10 cellular contexts compared by ENCODE assay signal in the genomic region with DNA sequence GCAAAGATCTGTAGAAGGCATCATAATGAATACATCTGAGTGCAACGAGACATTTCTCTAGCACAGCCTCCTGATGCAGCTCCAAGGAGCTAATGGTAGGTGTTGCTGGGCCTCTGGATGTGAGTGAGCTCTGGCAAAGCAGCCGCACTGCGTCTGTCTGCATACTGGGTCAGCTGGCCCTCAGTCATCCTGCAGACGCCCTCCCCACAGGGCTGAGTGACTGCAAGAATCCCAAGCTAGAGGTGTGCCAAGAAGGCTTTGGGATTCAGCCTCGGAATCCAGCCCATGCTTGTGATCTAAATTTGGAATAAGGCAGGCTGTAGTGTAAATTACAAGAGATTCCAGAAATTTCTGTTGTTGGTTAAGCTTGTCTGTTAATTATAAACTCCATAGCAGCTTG. TPM values are rescaled to one million over a fixed set of nuclear protein-coding genes. Genes with fewer than 3 reads are reported as not detected.
A peak's percentile ranks its signal among the peaks of the same experiment; 100 is the strongest.
DNase-seq lines count a peak whose midpoint lies in the region; ATAC-seq and TF ChIP-seq lines count a peak whose summit lies in the region.
"Had no signal": no experiment of that assay in that cellular context is flagged by ENCODE, and none has a peak within 500 bp of the region (broad histone marks: within the 10 kb centered on the region; RNA-seq: fewer than 3 reads in every experiment).

No MANE protein-coding gene starts in this region.

- peak; percentile 10; the same call in 1 of the 3 replicates for ATAC-seq in SK-N-SH treated with all-trans-retinoic acid at 6 μM for 48 hours
- no peak for ATAC-seq in lung (ENCODE audit: insufficient read depth, low FRiP score)

- no peak for TF ChIP-seq EP300 in SK-N-SH (IDR thresholded peaks at IDR 0.05; ENCODE audit: borderline replicate concordance in 1 of 2, low read depth in 1 of 2, low read length in 1 of 2)
- TF ChIP-seq EP300 in suprapubic skin (IDR thresholded peaks at IDR 0.05): no peak

- no peak overlapping the region for H3K4me2 ChIP-seq in SK-N-SH

- no peaks in the 10 kb centered on the region for H3K9me2 ChIP-seq in SK-N-SH

- 83% methylated on average over 5 of the region's 5 CpGs for WGBS in SK-N-SH (ENCODE audit: low lambda C conversion rate)
- WGBS in lung, 2 donors: 62 to 89% methylated on average over 5 of the region's 5 CpGs
- 37% methylated on average over 5 of the region's 5 CpGs for WGBS in suprapubic skin

- CTCF ChIA-PET in SK-N-SH (lab: Yijun Ruan, JAX): no interaction called here

- no peak overlapping the region for H2AFZ ChIP-seq in SK-N-SH (ENCODE audit: low read depth)

- TF ChIP-seq CTCF in SK-N-SH (IDR thresholded peaks at IDR 0.05): no peak
- no peak for TF ChIP-seq CTCF in dorsolateral prefrontal cortex (IDR thresholded peaks at IDR 0.05 in 54 of 56, conservative IDR thresholded peaks at IDR 0.05 in 2 of 56; ENCODE audit: low read depth in 1 of 56, partially characterized antibody in 56 of 56)
- TF ChIP-seq CTCF in lung (IDR thresholded peaks at IDR 0.05; ENCODE audit: control extremely low read depth, extremely low read depth): no peak
- TF ChIP-seq CTCF in suprapubic skin (IDR thresholded peaks at IDR 0.05): no peak

- H3K27me3 ChIP-seq in SK-N-SH (ENCODE audit: insufficient read depth) (no peaks in the 10 kb centered on the region), dorsolateral prefrontal cortex (no peaks in the 10 kb centered on the region), lung (ENCODE audit: control insufficient read depth, insufficient read depth) (no peaks in the 10 kb centered on the region), suprapubic skin (no peaks in the 10 kb centered on the region)

- H3K4me3 ChIP-seq in SK-N-SH (ENCODE audit: low read depth in 2 of 2, low read length in 1 of 2) (no peak overlapping the region), dorsolateral prefrontal cortex (no peak overlapping the region), lung (no peak overlapping the region), suprapubic skin (no peak overlapping the region)

- TF ChIP-seq POLR2A in suprapubic skin (IDR thresholded peaks at IDR 0.05): no peak

- H3K4me1 ChIP-seq in SK-N-SH (ENCODE audit: control insufficient read depth in 1 of 2, insufficient read depth in 2 of 2, low read depth in 1 of 2, low read length in 1 of 2) (peaks cover 11 to 28% of the 10 kb centered on the region in 2 experiments), lung (ENCODE audit: control insufficient read depth in 2 of 2, insufficient read depth in 2 of 2, low read length in 2 of 2) (peaks cover 14 to 41% of the 10 kb centered on the region in 2 donors), suprapubic skin (peaks cover 59% of the 10 kb centered on the region)

- H3K27ac ChIP-seq in SK-N-SH (ENCODE audit: low read depth in 2 of 2, low read length in 1 of 2): peak overlapping the region in 1 of 2 experiments; percentile 94; a peak in 2 of 4 replicates
- H3K27ac ChIP-seq in dorsolateral prefrontal cortex: peak overlapping the region in 50 of 59 donors; percentile 1 to 84 (median 62)
- H3K27ac ChIP-seq in lung (ENCODE audit: low read depth in 1 of 2, low read length in 1 of 2): peak overlapping the region; percentile 70 to 94
- H3K27ac ChIP-seq in suprapubic skin: peak overlapping the region; percentile 89
- H3K27ac ChIP-seq: 22Rv1 had no signal

- no peak for TF ChIP-seq RAD21 in SK-N-SH (IDR thresholded peaks at IDR 0.05; ENCODE audit: low read length)

- H3K9ac ChIP-seq in SK-N-SH: no peak overlapping the region

- peaks cover 27% of the 10 kb centered on the region for H3F3A ChIP-seq in SK-N-SH (replicated peaks; ENCODE audit: insufficient read depth)

- H3K9me3 ChIP-seq in SK-N-SH (no peaks in the 10 kb centered on the region), lung (ENCODE audit: control insufficient read depth in 2 of 2, insufficient read depth in 1 of 2, low read length in 1 of 2) (no peaks in the 10 kb centered on the region), suprapubic skin (no peaks in the 10 kb centered on the region)

- peaks cover 0 to 26% of the 10 kb centered on the region in 2 experiments for H3K36me3 ChIP-seq in SK-N-SH (replicated peaks in 1 of 2; ENCODE audit: control insufficient read depth in 1 of 2, insufficient read depth in 2 of 2, low read length in 1 of 2)
- peaks cover 5 to 10% of the 10 kb centered on the region in 2 donors for H3K36me3 ChIP-seq in lung (ENCODE audit: control insufficient read depth in 2 of 2, insufficient read depth in 2 of 2, low read length in 2 of 2)
- peaks cover 28% of the 10 kb centered on the region for H3K36me3 ChIP-seq in suprapubic skin

- H3K79me2 ChIP-seq in SK-N-SH (ENCODE audit: insufficient read depth): peaks cover 12% of the 10 kb centered on the region

- H4K20me1 ChIP-seq in SK-N-SH (ENCODE audit: insufficient read depth): no peaks in the 10 kb centered on the region

- POLR2A ChIA-PET in SK-N-SH (lab: Yijun Ruan, JAX): no interaction called here

- intact Hi-C loops in dorsolateral prefrontal cortex (cut with DNase I): no loop called here

- DNase-seq in SK-N-SH: no peak
- peak in 6 of 10 donors; percentile 37 to 74 (median 52) for DNase-seq in dorsolateral prefrontal cortex
- DNase-seq in lung (ENCODE audit: low spot score): no peak
- no peak for DNase-seq in suprapubic skin (ENCODE audit: low spot score in 2 of 2)
- no peak for DNase-seq in NCI-H128 (lab: John Stamatoyannopoulos, UW; ENCODE audit: unreplicated experiment)
- DNase-seq in NCI-H524 treated with DMSO at 0.1 percent for 48 hours (lab: John Stamatoyannopoulos, UW): no peak
- no peak for DNase-seq in 8988T
- DNase-seq: NCI-H510A treated with DMSO at 0.1 percent for 48 hours had no signal

TF ChIP-seq in SK-N-SH treated with all-trans-retinoic acid at 6 μM for 48 hours, 23 proteins besides CTCF, POLR2A, EP300 and RAD21:
- TF ChIP-seq CSDC2 (CRISPR knock-in tag; IDR thresholded peaks at IDR 0.05) (no peak), ARNTL (CRISPR knock-in tag; IDR thresholded peaks at IDR 0.05; ENCODE audit: borderline replicate concordance, low read depth) (no peak), ZNF70 (CRISPR knock-in tag; IDR thresholded peaks at IDR 0.05) (no peak), SNAI2 (CRISPR knock-in tag; IDR thresholded peaks at IDR 0.05) (no peak), ZFP30 (CRISPR knock-in tag; IDR thresholded peaks at IDR 0.05) (no peak), ZC3H10 (CRISPR knock-in tag; IDR thresholded peaks at IDR 0.05) (no peak), ZFP3 (CRISPR knock-in tag; IDR thresholded peaks at IDR 0.05) (no peak)
- TF ChIP-seq, protein P1, sequence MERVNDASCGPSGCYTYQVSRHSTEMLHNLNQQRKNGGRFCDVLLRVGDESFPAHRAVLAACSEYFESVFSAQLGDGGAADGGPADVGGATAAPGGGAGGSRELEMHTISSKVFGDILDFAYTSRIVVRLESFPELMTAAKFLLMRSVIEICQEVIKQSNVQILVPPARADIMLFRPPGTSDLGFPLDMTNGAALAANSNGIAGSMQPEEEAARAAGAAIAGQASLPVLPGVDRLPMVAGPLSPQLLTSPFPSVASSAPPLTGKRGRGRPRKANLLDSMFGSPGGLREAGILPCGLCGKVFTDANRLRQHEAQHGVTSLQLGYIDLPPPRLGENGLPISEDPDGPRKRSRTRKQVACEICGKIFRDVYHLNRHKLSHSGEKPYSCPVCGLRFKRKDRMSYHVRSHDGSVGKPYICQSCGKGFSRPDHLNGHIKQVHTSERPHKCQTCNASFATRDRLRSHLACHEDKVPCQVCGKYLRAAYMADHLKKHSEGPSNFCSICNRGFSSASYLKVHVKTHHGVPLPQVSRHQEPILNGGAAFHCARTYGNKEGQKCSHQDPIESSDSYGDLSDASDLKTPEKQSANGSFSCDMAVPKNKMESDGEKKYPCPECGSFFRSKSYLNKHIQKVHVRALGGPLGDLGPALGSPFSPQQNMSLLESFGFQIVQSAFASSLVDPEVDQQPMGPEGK (CRISPR knock-in tag; IDR thresholded peaks at IDR 0.05; ENCODE audit: borderline replicate concordance): no peak

TF ChIP-seq in SK-N-SH, 30 proteins besides CTCF, POLR2A, EP300 and RAD21:
- no peak for TF ChIP-seq TAF1 (IDR thresholded peaks at IDR 0.05; ENCODE audit: borderline replicate concordance, low read depth, low read length)
- TF ChIP-seq JUND (IDR thresholded peaks at IDR 0.05): no peak
- no peak for TF ChIP-seq RXRA (IDR thresholded peaks at IDR 0.05; ENCODE audit: borderline replicate concordance, low read depth)
- TF ChIP-seq POLR2AphosphoS5 (IDR thresholded peaks at IDR 0.05; ENCODE audit: low read depth, low read length): no peak
- TF ChIP-seq TEAD4 (IDR thresholded peaks at IDR 0.05; ENCODE audit: borderline replicate concordance, insufficient read depth): no peak
- TF ChIP-seq, protein P2, sequence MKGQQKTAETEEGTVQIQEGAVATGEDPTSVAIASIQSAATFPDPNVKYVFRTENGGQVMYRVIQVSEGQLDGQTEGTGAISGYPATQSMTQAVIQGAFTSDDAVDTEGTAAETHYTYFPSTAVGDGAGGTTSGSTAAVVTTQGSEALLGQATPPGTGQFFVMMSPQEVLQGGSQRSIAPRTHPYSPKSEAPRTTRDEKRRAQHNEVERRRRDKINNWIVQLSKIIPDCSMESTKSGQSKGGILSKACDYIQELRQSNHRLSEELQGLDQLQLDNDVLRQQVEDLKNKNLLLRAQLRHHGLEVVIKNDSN (IDR thresholded peaks at IDR 0.05; ENCODE audit: borderline replicate concordance, low read depth): no peak

RNA-seq across cellular contexts. Expression of a gene that starts 18.5 kb away (rescaled TPM):
- polyA plus RNA-seq in SK-N-SH (2012; rRNA removed) (4.6 and 7.2 TPM in 2 replicates), lung (10 to 100 TPM in 1 of 2 donors, 1 to 10 TPM in 1; 6.2 to 15.5 TPM)
- polyA plus RNA-seq in SK-N-SH (2012; cell fraction: cytosol; rRNA removed): 5.1 and 5.8 TPM in 2 replicates
- polyA plus RNA-seq in SK-N-SH (2012; cell fraction: nucleus; rRNA removed): 4.8 and 6.5 TPM in 2 replicates
- total RNA-seq in dorsolateral prefrontal cortex (10 to 100 TPM; 37.3 to 96.2 (median 67.6) TPM), lung (10 to 100 TPM; 34.3 to 48.0 TPM), suprapubic skin (100 to 1,000 TPM in 1 of 4 donors, 10 to 100 TPM in 3; 41.6 to 110 (median 48.0) TPM)

Comparison
In these comparisons a context has a peak if more than half of its experiments do, and no peak if none do; other contexts are left out.
1. DNase-seq: peak in dorsolateral prefrontal cortex (6 of 10); none in SK-N-SH (single experiment), lung (single experiment), suprapubic skin (0 of 2), NCI-H128 (single experiment), NCI-H524 treated with DMSO at 0.1 percent for 48 hours (single experiment) and 8988T (single experiment).